ENCODE assay signal across 19 cellular contexts in the genomic region with DNA sequence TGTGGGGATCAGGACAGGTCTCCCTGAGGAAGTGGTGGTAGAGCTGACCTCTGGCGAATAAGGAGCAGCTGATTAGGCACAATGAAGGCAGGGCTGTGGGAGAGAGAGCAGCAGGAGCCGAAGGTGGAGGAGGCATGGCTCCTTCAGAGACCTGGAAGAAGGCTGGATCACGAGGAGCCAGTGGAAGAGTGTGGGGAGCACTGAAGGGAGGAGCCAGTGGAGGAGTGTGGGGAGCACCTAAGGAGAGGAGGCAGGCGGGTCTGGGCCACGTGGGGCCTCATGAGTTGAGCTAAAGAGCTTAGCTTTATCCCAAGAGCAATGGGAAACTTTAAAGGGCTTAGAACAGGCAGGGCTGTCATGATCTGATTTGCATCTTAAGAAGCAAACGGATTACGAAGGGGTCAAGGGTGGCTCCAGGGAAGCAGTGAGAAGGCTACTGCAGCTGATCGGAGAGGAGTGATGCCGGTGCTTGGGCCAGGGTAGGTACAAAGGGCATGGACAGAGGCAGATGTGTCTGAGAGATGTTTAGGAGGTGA.
"Had no signal": no experiment of that assay in that cellular context is flagged by ENCODE, and none has a peak within 500 bp of the region (broad histone marks: within the 10 kb centered on the region; RNA-seq: fewer than 3 reads in every experiment).

No MANE protein-coding gene starts in this region.

- H3K4me2 ChIP-seq: smooth muscle cell had no signal

- H3K4me3 Mint-ChIP-seq: effector memory CD8-positive, alpha-beta T cell; immature natural killer cell; nephron had no signal

- H3K27me3 ChIP-seq: dorsolateral prefrontal cortex, ovary had no signal

- H3K4me1 Mint-ChIP-seq: immature natural killer cell, naive B cell, nephron had no signal

- H3K36me3 Mint-ChIP-seq: immature natural killer cell, naive B cell had no signal

- ATAC-seq: effector memory CD8-positive, alpha-beta T cell; gastroesophageal sphincter; left cardiac atrium; left ventricle myocardium superior; right cardiac atrium had no signal

- H3K9me3 ChIP-seq: esophagus squamous epithelium, gastroesophageal sphincter, ovary had no signal

- H3K27ac Mint-ChIP-seq: effector memory CD8-positive, alpha-beta T cell; immature natural killer cell; nephron had no signal

- H3K27ac ChIP-seq: dorsolateral prefrontal cortex, esophagus squamous epithelium, gastroesophageal sphincter, ovary had no signal

- H3K9me3 Mint-ChIP-seq: effector memory CD8-positive, alpha-beta T cell; immature natural killer cell; naive B cell; nephron had no signal

- H3K4me1 ChIP-seq: gastroesophageal sphincter had no signal

- H3K4me3 ChIP-seq: dorsolateral prefrontal cortex, esophagus squamous epithelium, gastroesophageal sphincter, ovary, smooth muscle cell had no signal

- H3K36me3 ChIP-seq: esophagus squamous epithelium, gastroesophageal sphincter, ovary had no signal

- DNase-seq: cortex of kidney; dorsolateral prefrontal cortex; effector memory CD8-positive, alpha-beta T cell; esophagus squamous epithelium; foreskin fibroblast; glutamatergic neuron; immature natural killer cell; left cardiac atrium; left ventricle myocardium superior; mesendoderm; naive B cell; ovary; right cardiac atrium; stimulated activated CD4-positive, alpha-beta T cell treated with anti-CD3 and anti-CD28 coated beads, Interleukin-2, amount 100 ng/mL, for 48 hours; stimulated activated naive CD4-positive, alpha-beta T cell treated with Interleukin-2 at 50 U/mL for 16 hours; trophoblast cell had no signal
